Comparison of ENCODE assay signal across 8 cellular contexts in genomic region chr1:31644560-31645273, GRCh38. TPM values are rescaled to one million over a fixed set of nuclear protein-coding genes. Genes with fewer than 3 reads are reported as not detected.
DNase-seq lines count a peak whose midpoint lies in the region; ATAC-seq, FAIRE-seq and TF ChIP-seq lines count a peak whose summit lies in the region.

Gene PEF1, minus strand, starts transcription at chr1:31644876. Its CDS starts 12 bp downstream, at chr1:31644864.

- peak within 1 kb of the TSS; percentile 94 for H3K9ac ChIP-seq in adipocyte (ENCODE audit: low read length)

- DNase-seq in GM12865 (ENCODE audit: low read depth) (peak; percentile 98), NCI-H1436 (lab: John Stamatoyannopoulos, UW) (peak; percentile 98), T follicular helper cell (ENCODE audit: low read depth) (peak; percentile 99), adipocyte (ENCODE audit: low read depth) (peak; percentile 100), Right ventricle myocardium superior (peak; percentile 99), pancreas (peak; percentile 98 to 99 (median 99)), tibial artery (peak; percentile 98 to 99)

- peak within 1 kb of the TSS; percentile 98 for H3K4me3 ChIP-seq in GM12865 (ENCODE audit: low read depth, low read length)
- H3K4me3 ChIP-seq in adipocyte (ENCODE audit: low read length) = peak within 1 kb of the TSS; percentile 96
- peak within 1 kb of the TSS; percentile 72 to 99 (median 86) for H3K4me3 ChIP-seq in pancreas
- peak within 1 kb of the TSS; percentile 75 to 93 for H3K4me3 ChIP-seq in tibial artery

- H3K36me3 ChIP-seq in adipocyte (ENCODE audit: control insufficient read depth, insufficient read depth, low read length, severe bottlenecking) (no peaks in the 10 kb centered on the region), pancreas (no peaks in the 10 kb centered on the region), tibial artery (no peaks in the 10 kb centered on the region)

- H3K27ac ChIP-seq in pancreas (peak within 1 kb of the TSS; percentile 86 to 95 (median 88)), tibial artery (peak within 1 kb of the TSS; percentile 95 to 99)

- 0% methylated on average over 56 of the region's 56 CpGs for WGBS in pancreas, 2 donors

- TF ChIP-seq CTCF in GM12865 (IDR thresholded peaks at IDR 0.05; ENCODE audit: insufficient read depth, low read depth, low read length, missing control alignments) = no peak
- no peak for TF ChIP-seq CTCF in pancreas (IDR thresholded peaks at IDR 0.05)
- TF ChIP-seq CTCF in tibial artery (IDR thresholded peaks at IDR 0.05) = no peak

- intact Hi-C loops in Right ventricle myocardium superior (cut with DNase I) (no loop called here), pancreas (cut with DNase I) (no loop called here), tibial artery (cut with DNase I; ENCODE audit: low total_unique reads) (no loop called here)

- peak; percentile 89 for ATAC-seq in HG02763 (IDR thresholded peaks at IDR 0.05; ENCODE audit: unreplicated experiment)
- ATAC-seq in Right ventricle myocardium superior (ENCODE audit: poor library complexity) = peak; percentile 97
- peak; percentile 96 to 99 (median 97) for ATAC-seq in pancreas

- H3K4me1 ChIP-seq in adipocyte (ENCODE audit: control insufficient read depth, insufficient read depth, low read length) (peaks cover 33% of the 10 kb centered on the region), pancreas (peaks cover 7 to 14% (median 10%) of the 10 kb centered on the region in 3 donors), tibial artery (peaks cover 0 to 80% (median 63%) of the 10 kb centered on the region in 4 donors)

- no peaks in the 10 kb centered on the region for H3K27me3 ChIP-seq in adipocyte (replicated peaks; ENCODE audit: control insufficient read depth, insufficient read depth, low read length)
- H3K27me3 ChIP-seq in pancreas = no peaks in the 10 kb centered on the region
- no peaks in the 10 kb centered on the region for H3K27me3 ChIP-seq in tibial artery

- FAIRE-seq in pancreas (lab: Jason Lieb, UNC) = peak; percentile 86

- H3K9me3 ChIP-seq in adipocyte (ENCODE audit: control insufficient read depth, low read length) = no peaks in the 10 kb centered on the region
- H3K9me3 ChIP-seq in pancreas = no peaks in the 10 kb centered on the region
- H3K9me3 ChIP-seq in tibial artery = no peaks in the 10 kb centered on the region

RNA-seq across cellular contexts. Expression of gene PEF1, which starts in this region (rescaled TPM):
- total RNA-seq in Right ventricle myocardium superior (31.1 TPM), pancreas (10 to 100 TPM; 14.5 to 27.2 (median 17.5) TPM)
- 10 to 100 TPM; 27.0 to 47.3 TPM for polyA plus RNA-seq in pancreas

Comparison
In these comparisons a context has a peak if more than half of its experiments do, and no peak if none do; other contexts are left out.
1. Peak in every context shown above with its lines: DNase-seq, ATAC-seq, H3K4me3 ChIP-seq and H3K27ac ChIP-seq.